In the genomic region with DNA sequence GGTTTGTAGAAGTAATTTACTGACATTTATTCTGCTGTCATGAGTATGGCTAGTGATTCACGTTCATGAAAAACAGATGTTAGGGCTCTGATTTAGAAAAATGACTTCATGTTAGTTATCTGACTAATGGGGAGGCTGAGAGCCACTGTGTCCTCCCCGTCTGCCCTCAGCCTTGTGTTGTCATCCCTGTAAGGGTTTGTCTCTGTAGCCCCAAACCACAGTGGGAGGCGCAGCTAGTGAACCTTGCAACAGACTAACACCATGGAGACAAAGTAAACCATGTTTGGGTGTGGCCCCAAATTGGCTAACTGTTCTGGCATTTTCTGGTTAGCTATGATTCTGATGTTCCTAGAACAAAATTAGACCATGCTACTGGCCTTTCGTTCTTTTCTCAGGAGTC, we compare ENCODE assay signal across 8 cellular contexts.
DNase-seq lines count a peak whose midpoint lies in the region; ATAC-seq, FAIRE-seq and TF ChIP-seq lines count a peak whose summit lies in the region.

No MANE protein-coding gene starts in this region.

- no peak for TF ChIP-seq CTCF in esophagus squamous epithelium (IDR thresholded peaks at IDR 0.05)
- no peak for TF ChIP-seq CTCF in pancreas (IDR thresholded peaks at IDR 0.05)

- H3K27ac ChIP-seq in esophagus squamous epithelium (peak overlapping the region; percentile 73 to 97 (median 96)), pancreas (peak overlapping the region in 2 of 4 donors; percentile 13 to 62)

- intact Hi-C loops in esophagus squamous epithelium (cut with DNase I) = no loop called here
- intact Hi-C loops in pancreas (cut with DNase I) = no loop called here

- H3K27me3 ChIP-seq in esophagus squamous epithelium (no peaks in the 10 kb centered on the region), pancreas (no peaks in the 10 kb centered on the region)

- 6 to 10% methylated on average over 4 of the region's 4 CpGs for WGBS in esophagus squamous epithelium, 2 donors
- WGBS in pancreas, 2 donors = 79 to 80% methylated on average over 4 of the region's 4 CpGs

- DNase-seq in AG08395 (ENCODE audit: low spot score) = peak; percentile 94
- DNase-seq in NCI-H748 treated with DMSO at 0.1 percent for 48 hours (lab: John Stamatoyannopoulos, UW) = peak; percentile 11
- DNase-seq in activated T-cell treated with anti-CD3 and anti-CD28 coated beads for 1 hour (ENCODE audit: low read depth) = peak; percentile 71
- DNase-seq in esophagus squamous epithelium (lab: John Stamatoyannopoulos, UW) = peak; percentile 56
- DNase-seq in pancreas = no peak
- DNase-seq in NCI-H1092 treated with DMSO at 0.1 percent for 48 hours (lab: John Stamatoyannopoulos, UW) = no peak
- no peak for DNase-seq in NCI-H1048 (lab: John Stamatoyannopoulos, UW)

- no peaks in the 10 kb centered on the region for H3K9me3 ChIP-seq in esophagus squamous epithelium
- H3K9me3 ChIP-seq in pancreas = no peaks in the 10 kb centered on the region

- H3K36me3 ChIP-seq in esophagus squamous epithelium (no peaks in the 10 kb centered on the region), pancreas (no peaks in the 10 kb centered on the region)

- H3K4me1 ChIP-seq in esophagus squamous epithelium (peaks cover 38 to 63% (median 42%) of the 10 kb centered on the region in 3 donors), pancreas (no peaks in the 10 kb centered on the region)

- FAIRE-seq in pancreas (lab: Jason Lieb, UNC) = peak; percentile 89

- ATAC-seq in GM21825 (IDR thresholded peaks at IDR 0.05; ENCODE audit: unreplicated experiment) (peak; percentile 42), pancreas (peak in 2 of 4 donors; percentile 7 to 39)

- H3K4me3 ChIP-seq in esophagus squamous epithelium = no peak overlapping the region
- H3K4me3 ChIP-seq in pancreas = no peak overlapping the region

- TF ChIP-seq POLR2A in esophagus squamous epithelium (IDR thresholded peaks at IDR 0.05) = peak in 2 of 4 donors; percentile 51 to 69

Comparison
In these comparisons a context has a peak if more than half of its experiments do, and no peak if none do; other contexts are left out.
1. DNase-seq: peak in AG08395 (single experiment), NCI-H748 treated with DMSO at 0.1 percent for 48 hours (single experiment), activated T-cell treated with anti-CD3 and anti-CD28 coated beads for 1 hour (single experiment) and esophagus squamous epithelium (single experiment); none in pancreas (0 of 6), NCI-H1092 treated with DMSO at 0.1 percent for 48 hours (single experiment) and NCI-H1048 (single experiment).